Comparison of ENCODE assay signal across 29 cellular contexts in genomic region chrX:872090-872489, GRCh38.
"Had no signal": no experiment of that assay in that cellular context is flagged by ENCODE, and none has a peak within 500 bp of the region (broad histone marks: within the 10 kb centered on the region; RNA-seq: fewer than 3 reads in every experiment).

No MANE protein-coding gene starts in this region.

- H3K27me3 Mint-ChIP-seq: activated CD4-positive, alpha-beta T cell treated with anti-CD3 and anti-CD28 coated beads, Interleukin-2, amount 10 ng/mL, durations not matched to agents 7 days and 5 days; activated T-helper 17 cell treated with anti-CD3 and anti-CD28 coated beads, Interleukin-2, amount 50 U/mL, for 72 hours had no signal

- H3K4me3 Mint-ChIP-seq: activated CD4-positive, alpha-beta memory T cell treated with anti-CD3 and anti-CD28 coated beads for 36 hours; activated CD4-positive, alpha-beta T cell treated with anti-CD3 and anti-CD28 coated beads, Interleukin-2, amount 10 ng/mL, durations not matched to agents 7 days and 5 days; activated naive CD4-positive, alpha-beta T cell treated with anti-CD3 and anti-CD28 coated beads for 36 hours; activated naive CD8-positive, alpha-beta T cell; activated T-helper 17 cell treated with anti-CD3 and anti-CD28 coated beads, Interleukin-2, amount 50 U/mL, for 72 hours; T-cell had no signal

- ATAC-seq: activated T-helper 17 cell treated with anti-CD3 and anti-CD28 coated beads, Interleukin-2, amount 50 U/mL, for 72 hours; Panc1; Right ventricle myocardium inferior; T-cell had no signal

- H3K4me3 ChIP-seq: SK-N-MC had no signal

- H3K9me3 Mint-ChIP-seq: activated T-helper 17 cell treated with anti-CD3 and anti-CD28 coated beads, Interleukin-2, amount 50 U/mL, for 72 hours had no signal

- H3K27me3 ChIP-seq: brain microvascular endothelial cell had no signal

- H3K4me1 Mint-ChIP-seq: activated CD4-positive, alpha-beta T cell treated with anti-CD3 and anti-CD28 coated beads, Interleukin-2, amount 10 ng/mL, durations not matched to agents 7 days and 5 days; activated T-helper 17 cell treated with anti-CD3 and anti-CD28 coated beads, Interleukin-2, amount 50 U/mL, for 72 hours; T-cell had no signal

- DNase-seq: activated CD4-positive, alpha-beta memory T cell treated with anti-CD3 and anti-CD28 coated beads for 36 hours; activated CD4-positive, alpha-beta T cell treated with anti-CD3 and anti-CD28 coated beads, Interleukin-2, amount 10 ng/mL, durations not matched to agents 7 days and 5 days; activated CD4-positive, CD25-positive, alpha-beta regulatory T cell; activated gamma-delta T cell; activated naive CD4-positive, alpha-beta T cell treated with anti-CD3 and anti-CD28 coated beads for 36 hours; activated T-cell treated with anti-CD3 and anti-CD28 coated beads for 4 hours; activated T-cell treated with anti-CD3 and anti-CD28 coated beads, Interleukin-2, amount 50 U/mL, for 48 hours; amygdala; brain microvascular endothelial cell; KG1; NCI-H1092 treated with DMSO at 0.1 percent for 48 hours; NCI-H1436; NCI-H1694 treated with DMSO at 0.1 percent for 48 hours; NCI-H2029 treated with DMSO at 0.1 percent for 48 hours; NCI-H345; NCI-H510A; NCI-H526 treated with DMSO at 0.1 percent for 48 hours; NCI-H82; OCI-M1; RPMI8226; T-cell; T-helper 2 cell; T1000 had no signal

- FAIRE-seq: TTC549 had no signal

- H3K36me3 Mint-ChIP-seq: activated CD4-positive, alpha-beta memory T cell treated with anti-CD3 and anti-CD28 coated beads for 36 hours; activated naive CD8-positive, alpha-beta T cell; T-cell had no signal

- H3K36me3 ChIP-seq: brain microvascular endothelial cell had no signal

- H3K27ac Mint-ChIP-seq: activated CD4-positive, alpha-beta memory T cell treated with anti-CD3 and anti-CD28 coated beads for 36 hours; activated CD4-positive, alpha-beta T cell treated with anti-CD3 and anti-CD28 coated beads, Interleukin-2, amount 10 ng/mL, durations not matched to agents 7 days and 5 days; activated naive CD4-positive, alpha-beta T cell treated with anti-CD3 and anti-CD28 coated beads for 36 hours; activated naive CD8-positive, alpha-beta T cell; activated T-helper 17 cell treated with anti-CD3 and anti-CD28 coated beads, Interleukin-2, amount 50 U/mL, for 72 hours; T-cell had no signal

- H3K27ac ChIP-seq: brain microvascular endothelial cell, SK-N-MC had no signal
